In the genomic region with DNA sequence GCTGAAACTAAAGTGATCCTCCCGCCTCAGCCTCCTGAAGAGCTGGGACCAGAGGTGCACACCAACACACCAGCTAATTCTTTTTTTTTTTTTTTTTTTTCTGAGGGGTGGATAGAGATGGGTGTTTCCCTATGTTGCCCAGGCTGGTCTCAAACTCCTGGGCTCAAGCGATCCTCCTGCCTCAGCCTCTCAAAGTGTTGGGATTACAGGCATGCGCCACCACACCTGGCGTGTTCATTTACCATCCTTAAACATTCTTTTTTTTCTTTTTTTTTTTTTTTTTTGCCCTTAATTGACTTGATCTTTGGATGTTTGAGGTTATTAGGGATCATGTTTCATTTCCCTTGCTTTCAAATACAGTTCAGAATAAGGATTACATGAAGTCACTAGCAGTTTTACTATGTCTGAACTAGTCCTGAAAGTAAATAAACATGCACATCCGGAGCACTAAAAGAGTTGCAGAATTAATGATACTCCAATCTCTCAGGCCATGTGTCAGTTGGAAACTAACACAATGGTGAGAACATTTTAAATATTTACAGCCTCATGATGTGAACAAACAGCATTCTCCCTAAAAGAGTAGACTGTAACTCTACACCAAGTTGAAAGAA, we compare ENCODE assay signal across 1 cellular context.
TF ChIP-seq lines count a peak whose summit lies in the region.

No MANE protein-coding gene starts in this region.

TF ChIP-seq in GM23338, 12 proteins besides CTCF, POLR2A, EP300 and RAD21 (continued from another document):
- TF ChIP-seq, protein P1, sequence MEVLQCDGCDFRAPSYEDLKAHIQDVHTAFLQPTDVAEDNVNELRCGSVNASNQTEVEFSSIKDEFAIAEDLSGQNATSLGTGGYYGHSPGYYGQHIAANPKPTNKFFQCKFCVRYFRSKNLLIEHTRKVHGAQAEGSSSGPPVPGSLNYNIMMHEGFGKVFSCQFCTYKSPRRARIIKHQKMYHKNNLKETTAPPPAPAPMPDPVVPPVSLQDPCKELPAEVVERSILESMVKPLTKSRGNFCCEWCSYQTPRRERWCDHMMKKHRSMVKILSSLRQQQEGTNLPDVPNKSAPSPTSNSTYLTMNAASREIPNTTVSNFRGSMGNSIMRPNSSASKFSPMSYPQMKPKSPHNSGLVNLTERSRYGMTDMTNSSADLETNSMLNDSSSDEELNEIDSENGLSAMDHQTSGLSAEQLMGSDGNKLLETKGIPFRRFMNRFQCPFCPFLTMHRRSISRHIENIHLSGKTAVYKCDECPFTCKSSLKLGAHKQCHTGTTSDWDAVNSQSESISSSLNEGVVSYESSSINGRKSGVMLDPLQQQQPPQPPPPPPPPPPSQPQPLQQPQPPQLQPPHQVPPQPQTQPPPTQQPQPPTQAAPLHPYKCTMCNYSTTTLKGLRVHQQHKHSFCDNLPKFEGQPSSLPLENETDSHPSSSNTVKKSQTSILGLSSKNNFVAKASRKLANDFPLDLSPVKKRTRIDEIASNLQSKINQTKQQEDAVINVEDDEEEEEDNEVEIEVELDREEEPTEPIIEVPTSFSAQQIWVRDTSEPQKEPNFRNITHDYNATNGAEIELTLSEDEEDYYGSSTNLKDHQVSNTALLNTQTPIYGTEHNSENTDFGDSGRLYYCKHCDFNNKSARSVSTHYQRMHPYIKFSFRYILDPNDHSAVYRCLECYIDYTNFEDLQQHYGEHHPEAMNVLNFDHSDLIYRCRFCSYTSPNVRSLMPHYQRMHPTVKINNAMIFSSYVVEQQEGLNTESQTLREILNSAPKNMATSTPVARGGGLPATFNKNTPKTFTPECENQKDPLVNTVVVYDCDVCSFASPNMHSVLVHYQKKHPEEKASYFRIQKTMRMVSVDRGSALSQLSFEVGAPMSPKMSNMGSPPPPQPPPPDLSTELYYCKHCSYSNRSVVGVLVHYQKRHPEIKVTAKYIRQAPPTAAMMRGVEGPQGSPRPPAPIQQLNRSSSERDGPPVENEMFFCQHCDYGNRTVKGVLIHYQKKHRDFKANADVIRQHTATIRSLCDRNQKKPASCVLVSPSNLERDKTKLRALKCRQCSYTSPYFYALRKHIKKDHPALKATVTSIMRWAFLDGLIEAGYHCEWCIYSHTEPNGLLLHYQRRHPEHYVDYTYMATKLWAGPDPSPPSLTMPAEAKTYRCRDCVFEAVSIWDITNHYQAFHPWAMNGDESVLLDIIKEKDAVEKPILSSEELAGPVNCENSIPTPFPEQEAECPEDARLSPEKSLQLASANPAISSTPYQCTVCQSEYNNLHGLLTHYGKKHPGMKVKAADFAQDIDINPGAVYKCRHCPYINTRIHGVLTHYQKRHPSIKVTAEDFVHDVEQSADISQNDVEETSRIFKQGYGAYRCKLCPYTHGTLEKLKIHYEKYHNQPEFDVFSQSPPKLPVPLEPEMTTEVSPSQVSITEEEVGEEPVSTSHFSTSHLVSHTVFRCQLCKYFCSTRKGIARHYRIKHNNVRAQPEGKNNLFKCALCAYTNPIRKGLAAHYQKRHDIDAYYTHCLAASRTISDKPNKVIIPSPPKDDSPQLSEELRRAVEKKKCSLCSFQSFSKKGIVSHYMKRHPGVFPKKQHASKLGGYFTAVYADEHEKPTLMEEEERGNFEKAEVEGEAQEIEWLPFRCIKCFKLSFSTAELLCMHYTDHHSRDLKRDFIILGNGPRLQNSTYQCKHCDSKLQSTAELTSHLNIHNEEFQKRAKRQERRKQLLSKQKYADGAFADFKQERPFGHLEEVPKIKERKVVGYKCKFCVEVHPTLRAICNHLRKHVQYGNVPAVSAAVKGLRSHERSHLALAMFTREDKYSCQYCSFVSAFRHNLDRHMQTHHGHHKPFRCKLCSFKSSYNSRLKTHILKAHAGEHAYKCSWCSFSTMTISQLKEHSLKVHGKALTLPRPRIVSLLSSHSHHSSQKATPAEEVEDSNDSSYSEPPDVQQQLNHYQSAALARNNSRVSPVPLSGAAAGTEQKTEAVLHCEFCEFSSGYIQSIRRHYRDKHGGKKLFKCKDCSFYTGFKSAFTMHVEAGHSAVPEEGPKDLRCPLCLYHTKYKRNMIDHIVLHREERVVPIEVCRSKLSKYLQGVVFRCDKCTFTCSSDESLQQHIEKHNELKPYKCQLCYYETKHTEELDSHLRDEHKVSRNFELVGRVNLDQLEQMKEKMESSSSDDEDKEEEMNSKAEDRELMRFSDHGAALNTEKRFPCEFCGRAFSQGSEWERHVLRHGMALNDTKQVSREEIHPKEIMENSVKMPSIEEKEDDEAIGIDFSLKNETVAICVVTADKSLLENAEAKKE (CRISPR knock-in tag; IDR thresholded peaks at IDR 0.05) = no peak
- TF ChIP-seq NANOG (IDR thresholded peaks at IDR 0.05; ENCODE audit: borderline replicate concordance) = no peak
- TF ChIP-seq EZH2phosphoT487 (IDR thresholded peaks at IDR 0.05; ENCODE audit: unreplicated experiment) = no peak
